ENCODE assay signal across 28 cellular contexts in the genomic region with DNA sequence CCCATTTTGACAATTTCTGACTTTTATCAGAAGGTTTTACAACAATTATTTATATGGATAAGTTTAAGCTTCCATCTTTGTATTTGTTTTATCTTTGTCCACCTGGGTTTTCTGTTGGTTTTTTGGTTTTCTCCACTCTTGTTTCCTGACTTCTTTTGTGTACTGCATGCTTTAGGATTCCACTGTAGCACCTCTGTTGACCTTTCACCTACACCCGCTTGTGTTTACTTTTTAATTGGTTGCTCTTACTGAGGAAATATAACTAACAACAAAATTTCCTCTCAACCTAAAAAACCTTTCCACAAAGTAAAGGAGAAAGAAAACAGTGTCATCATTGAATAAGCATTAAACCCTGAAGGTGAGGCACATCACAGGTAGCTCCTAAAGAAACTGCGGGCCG. TPM values are rescaled to one million over a fixed set of nuclear protein-coding genes. Genes with fewer than 3 reads are reported as not detected.
A peak's percentile ranks its signal among the peaks of the same experiment; 100 is the strongest.
DNase-seq lines count a peak whose midpoint lies in the region; TF ChIP-seq lines count a peak whose summit lies in the region.
"Had no signal": no experiment of that assay in that cellular context is flagged by ENCODE, and none has a peak within 500 bp of the region (broad histone marks: within the 10 kb centered on the region; RNA-seq: fewer than 3 reads in every experiment).

No MANE protein-coding gene starts in this region.

- 89% methylated on average over 3 of the region's 3 CpGs for WGBS in esophagus muscularis mucosa
- WGBS in liver = 73% methylated on average over 3 of the region's 3 CpGs
- 92% methylated on average over 3 of the region's 3 CpGs for WGBS in mesenchymal stem cell

- H3K9ac ChIP-seq in liver (ENCODE audit: low read depth in 1 of 2, low read length in 2 of 2) (no peak overlapping the region), mesenchymal stem cell (ENCODE audit: low read length) (no peak overlapping the region)
- H3K9ac ChIP-seq: BLaER1 had no signal

- peak; percentile 42 for DNase-seq in esophagus muscularis mucosa (ENCODE audit: extremely low spot score)
- DNase-seq in progenitor cell of endocrine pancreas (ENCODE audit: low spot score, unreplicated experiment) = no peak
- DNase-seq in mesenchymal stem cell = no peak
- no peak for DNase-seq in stimulated activated CD8-positive, alpha-beta memory T cell treated with anti-CD3 and anti-CD28 coated beads, Interleukin-4, amount 100 ng/mL, for 48 hours
- no peak for DNase-seq in T-helper 2 cell treated with Interferon-gamma antibody and Interleukin-4, amounts not matched to agents 5 μg/mL and 100 μg/mL, for 36 hours (ENCODE audit: low spot score)
- DNase-seq: 8988T; ACHN; BE2C; C1 segment of cervical spinal cord; CD4-positive, alpha-beta memory T cell; CD4-positive, CD25-positive, alpha-beta regulatory T cell; CD8-positive, alpha-beta memory T cell; COR-L47; DMS 273 treated with DMSO at 0.1 percent for 48 hours; DMS153; DMS53; DMS79; DND-41; EL; GDM1 had no signal

- H2AFZ ChIP-seq in mesenchymal stem cell (ENCODE audit: low read depth, low read length) = no peak overlapping the region

- no peak overlapping the region for H2AK5ac ChIP-seq in mesenchymal stem cell (ENCODE audit: low read length, severe bottlenecking)

- TF ChIP-seq POLR2A in esophagus muscularis mucosa (IDR thresholded peaks at IDR 0.05; ENCODE audit: low read depth) = no peak

- no peaks in the 10 kb centered on the region for H3K79me1 ChIP-seq in mesenchymal stem cell (replicated peaks; ENCODE audit: low read length, poor library complexity, severe bottlenecking)

- H3K4me2 ChIP-seq in mesenchymal stem cell (ENCODE audit: low read length, poor library complexity, severe bottlenecking) = no peak overlapping the region
- H3K4me2 ChIP-seq: BLaER1 had no signal

- H3K36me3 Mint-ChIP-seq in progenitor cell of endocrine pancreas (ENCODE audit: insufficient read depth) = peaks cover 12% of the 10 kb centered on the region
- H3K36me3 Mint-ChIP-seq in T-helper 2 cell treated with Interferon-gamma antibody and Interleukin-4, amounts not matched to agents 5 μg/mL and 100 μg/mL, for 36 hours (ENCODE audit: low read depth) = no peaks in the 10 kb centered on the region
- H3K36me3 Mint-ChIP-seq: CD14-positive monocyte; CD4-positive, alpha-beta memory T cell; CD4-positive, CD25-positive, alpha-beta regulatory T cell; CD8-positive, alpha-beta memory T cell had no signal

- no peak overlapping the region for H2BK120ac ChIP-seq in mesenchymal stem cell (ENCODE audit: low read depth, low read length)

- no peak overlapping the region for H3K23ac ChIP-seq in mesenchymal stem cell (ENCODE audit: low read length in 2 of 2)

- H3K36me3 ChIP-seq in esophagus muscularis mucosa (peaks cover 0 to under 1% (median 0%) of the 10 kb centered on the region in 4 donors), liver (ENCODE audit: control insufficient read depth in 4 of 4, insufficient read depth in 3 of 4, low read depth in 1 of 4, low read length in 3 of 4) (no peaks in the 10 kb centered on the region), mesenchymal stem cell (ENCODE audit: control insufficient read depth in 1 of 2, insufficient read depth in 2 of 2, low read depth in 1 of 2, low read length in 2 of 2) (no peaks in the 10 kb centered on the region)
- H3K36me3 ChIP-seq: BE2C, BLaER1 had no signal

- H3K27ac Mint-ChIP-seq in progenitor cell of endocrine pancreas = peak overlapping the region; percentile 83
- H3K27ac Mint-ChIP-seq in T-helper 2 cell treated with Interferon-gamma antibody and Interleukin-4, amounts not matched to agents 5 μg/mL and 100 μg/mL, for 36 hours = no peak overlapping the region
- H3K27ac Mint-ChIP-seq: CD4-positive, alpha-beta memory T cell; CD4-positive, CD25-positive, alpha-beta regulatory T cell; CD8-positive, alpha-beta memory T cell had no signal

- H3K4me1 ChIP-seq in esophagus muscularis mucosa (peaks cover 0 to 5% (median 0%) of the 10 kb centered on the region in 4 donors), liver (ENCODE audit: control insufficient read depth in 4 of 4, insufficient read depth in 4 of 4, low read length in 3 of 4) (peaks cover 3 to 26% (median 20%) of the 10 kb centered on the region in 4 donors), mesenchymal stem cell (ENCODE audit: control insufficient read depth, insufficient read depth, low read depth, low read length) (no peaks in the 10 kb centered on the region)
- H3K4me1 ChIP-seq: BE2C, BLaER1 had no signal

- H3K4me3 ChIP-seq in esophagus muscularis mucosa (no peak overlapping the region), liver (ENCODE audit: low read depth in 1 of 3, low read length in 3 of 3) (no peak overlapping the region), mesenchymal stem cell (ENCODE audit: insufficient read depth in 1 of 2, low read depth in 1 of 2, low read length in 2 of 2) (no peak overlapping the region)
- H3K4me3 ChIP-seq: BLaER1, GM12878 had no signal

- H2BK15ac ChIP-seq in mesenchymal stem cell (ENCODE audit: low read depth, poor library complexity, severe bottlenecking) = no peak overlapping the region

- TF ChIP-seq EP300 in esophagus muscularis mucosa (IDR thresholded peaks at IDR 0.05) = no peak

- TF ChIP-seq RAD21 in liver (IDR thresholded peaks at IDR 0.05) = no peak

- H3K4ac ChIP-seq in mesenchymal stem cell (ENCODE audit: low read depth in 1 of 2, low read length in 2 of 2) = no peak overlapping the region

- no peak overlapping the region for H2BK5ac ChIP-seq in mesenchymal stem cell (ENCODE audit: low read depth, low read length, poor library complexity, severe bottlenecking)

- H3K14ac ChIP-seq in mesenchymal stem cell (ENCODE audit: low read length in 2 of 2) = no peak overlapping the region

- no peaks in the 10 kb centered on the region for H3K27me3 ChIP-seq in esophagus muscularis mucosa
- no peaks in the 10 kb centered on the region for H3K27me3 ChIP-seq in liver (ENCODE audit: control insufficient read depth in 4 of 4, insufficient read depth in 4 of 4, low read length in 3 of 4)
- H3K27me3 ChIP-seq in mesenchymal stem cell (ENCODE audit: control insufficient read depth in 1 of 2, insufficient read depth in 1 of 2, low read length in 2 of 2) = no peaks in the 10 kb centered on the region
- H3K27me3 ChIP-seq: BE2C, BLaER1 had no signal

- peaks cover 21% of the 10 kb centered on the region for H3K4me1 Mint-ChIP-seq in progenitor cell of endocrine pancreas (ENCODE audit: low read depth)
- H3K4me1 Mint-ChIP-seq in T-helper 2 cell treated with Interferon-gamma antibody and Interleukin-4, amounts not matched to agents 5 μg/mL and 100 μg/mL, for 36 hours (ENCODE audit: low read depth) = peaks cover 2% of the 10 kb centered on the region

- no peaks in the 10 kb centered on the region for H3K27me3 Mint-ChIP-seq in progenitor cell of endocrine pancreas
- peaks cover 3% of the 10 kb centered on the region for H3K27me3 Mint-ChIP-seq in T-helper 2 cell treated with Interferon-gamma antibody and Interleukin-4, amounts not matched to agents 5 μg/mL and 100 μg/mL, for 36 hours (ENCODE audit: low read depth)

- no peak overlapping the region for H4K8ac ChIP-seq in mesenchymal stem cell (ENCODE audit: low read length)

- no peak overlapping the region for H2BK12ac ChIP-seq in mesenchymal stem cell (ENCODE audit: low read length in 2 of 2)

- no peak overlapping the region for H3K4me3 Mint-ChIP-seq in progenitor cell of endocrine pancreas (ENCODE audit: low read depth)
- no peak overlapping the region for H3K4me3 Mint-ChIP-seq in T-helper 2 cell treated with Interferon-gamma antibody and Interleukin-4, amounts not matched to agents 5 μg/mL and 100 μg/mL, for 36 hours
- H3K4me3 Mint-ChIP-seq: CD14-positive monocyte; CD4-positive, alpha-beta memory T cell; CD4-positive, CD25-positive, alpha-beta regulatory T cell; CD8-positive, alpha-beta memory T cell had no signal

- H3K9me3 ChIP-seq in esophagus muscularis mucosa (no peaks in the 10 kb centered on the region), liver (ENCODE audit: control insufficient read depth in 4 of 4, low read length in 3 of 4) (no peaks in the 10 kb centered on the region), mesenchymal stem cell (ENCODE audit: control insufficient read depth, low read length) (no peaks in the 10 kb centered on the region)
- H3K9me3 ChIP-seq: BE2C, BLaER1 had no signal

- H4K91ac ChIP-seq in mesenchymal stem cell (ENCODE audit: low read length) = no peak overlapping the region

- intact Hi-C loops in esophagus muscularis mucosa (cut with DNase I) = no loop called here

- peaks cover 5% of the 10 kb centered on the region for H3K9me3 Mint-ChIP-seq in progenitor cell of endocrine pancreas (ENCODE audit: low read depth)
- H3K9me3 Mint-ChIP-seq in T-helper 2 cell treated with Interferon-gamma antibody and Interleukin-4, amounts not matched to agents 5 μg/mL and 100 μg/mL, for 36 hours = no peaks in the 10 kb centered on the region
- H3K9me3 Mint-ChIP-seq: CD4-positive, alpha-beta memory T cell; CD4-positive, CD25-positive, alpha-beta regulatory T cell; CD8-positive, alpha-beta memory T cell had no signal

- TF ChIP-seq CTCF in esophagus muscularis mucosa (IDR thresholded peaks at IDR 0.05) = no peak
- no peak for TF ChIP-seq CTCF in liver (IDR thresholded peaks at IDR 0.05; ENCODE audit: low read depth, low read length, missing input control)
- no peak for TF ChIP-seq CTCF in progenitor cell of endocrine pancreas (IDR thresholded peaks at IDR 0.05; ENCODE audit: unreplicated experiment)

- H3K18ac ChIP-seq in mesenchymal stem cell (ENCODE audit: low read depth in 1 of 2, low read length in 2 of 2) = no peak overlapping the region

- H3K27ac ChIP-seq in esophagus muscularis mucosa (replicated peaks in 1 of 4) (no peak overlapping the region), liver (ENCODE audit: low read depth in 1 of 2, low read length in 2 of 2) (no peak overlapping the region), mesenchymal stem cell (ENCODE audit: low read length, poor library complexity, severe bottlenecking) (no peak overlapping the region)
- H3K27ac ChIP-seq: BLaER1 had no signal

RNA-seq across cellular contexts. Expression of a gene that starts 39.8 kb away (rescaled TPM):
- total RNA-seq in esophagus muscularis mucosa (1 to 10 TPM in 1 of 4 donors, under 1 TPM in 1, not detected in 2; 0.33 to 1.2 TPM), liver (100 to 1,000 TPM; 295 to 600 TPM), progenitor cell of endocrine pancreas (150 and 157 TPM in 2 replicates)
- 1,000 to 10,000 TPM; 1,251 to 4,751 TPM for polyA plus RNA-seq in liver
- 0.11 TPM for polyA plus RNA-seq in mesenchymal stem cell (2013, experiment 1 of 2)
- not detected for polyA plus RNA-seq in mesenchymal stem cell (2013, experiment 2 of 2)
- total RNA-seq: A673; CD4-positive, alpha-beta memory T cell; CD4-positive, CD25-positive, alpha-beta regulatory T cell; CD8-positive, alpha-beta memory T cell; Daoy; G401 had no signal
- polyA plus RNA-seq: AG04450; CD14-positive monocyte; CD4-positive, alpha-beta memory T cell; CD4-positive, CD25-positive, alpha-beta regulatory T cell; CD8-positive, alpha-beta memory T cell had no signal

RNA-seq across cellular contexts. Expression of a gene that starts 53.9 kb away (rescaled TPM):
- total RNA-seq in esophagus muscularis mucosa (1 to 10 TPM; 1.2 to 6.2 (median 2.9) TPM), liver (10 to 100 TPM; 11.6 to 13.9 TPM), progenitor cell of endocrine pancreas (119 and 120 TPM in 2 replicates)
- polyA plus RNA-seq in liver = 1 to 10 TPM; 5.4 to 7.5 TPM
- polyA plus RNA-seq in mesenchymal stem cell (2013, experiment 1 of 2) = 61.3 TPM
- 62.5 TPM for polyA plus RNA-seq in mesenchymal stem cell (2013, experiment 2 of 2)
- total RNA-seq: A673; CD4-positive, alpha-beta memory T cell had no signal
- polyA plus RNA-seq: CD14-positive monocyte; CD4-positive, alpha-beta memory T cell; CD4-positive, CD25-positive, alpha-beta regulatory T cell had no signal

Comparison
In these comparisons a context has a peak if more than half of its experiments do, and no peak if none do; other contexts are left out.
1. RNA of a gene that starts 39.8 kb away (total RNA-seq): 295 to 600 TPM in liver and 150 to 157 TPM in progenitor cell of endocrine pancreas; 0.33 to 1.2 TPM in esophagus muscularis mucosa; every median in the first group is over 10 times any median in the second.